8 cellular contexts compared by ENCODE assay signal in genomic region chr2:75646090-75646582, GRCh38. TPM values are rescaled to one million over a fixed set of nuclear protein-coding genes. Genes with fewer than 3 reads are reported as not detected.
DNase-seq lines count a peak whose midpoint lies in the region; ATAC-seq and TF ChIP-seq lines count a peak whose summit lies in the region.

No MANE protein-coding gene starts in this region.

- peak overlapping the region; percentile 91 for H3K4me3 Mint-ChIP-seq in Calu3 (ENCODE audit: low read depth, unreplicated experiment)
- H3K4me3 Mint-ChIP-seq in activated naive CD8-positive, alpha-beta T cell treated with anti-CD3 and anti-CD28 coated beads, Interleukin-2, amount 50 U/mL, for 24 hours, result peak overlapping the region; percentile 93

- peak overlapping the region; percentile 72 for H3K27ac Mint-ChIP-seq in Calu3 (ENCODE audit: unreplicated experiment)
- H3K27ac Mint-ChIP-seq in activated naive CD8-positive, alpha-beta T cell treated with anti-CD3 and anti-CD28 coated beads, Interleukin-2, amount 50 U/mL, for 24 hours, result peak overlapping the region; percentile 90

- peak overlapping the region; percentile 69 to 86 for H3K4me3 ChIP-seq in left lung
- peak overlapping the region; percentile 70 to 96 (median 80) for H3K4me3 ChIP-seq in upper lobe of left lung

- POLR2A ChIA-PET in HEK293T (lab: Yijun Ruan, JAX), result interaction anchor here (0.7 to 2.0 kb wide), 5 partner anchors 9 to 1204 kb away, joined by 3 to 13 read pairs (median 4); partner anchors contain the start of gene GCFC2

- ATAC-seq in activated naive CD8-positive, alpha-beta T cell treated with anti-CD3 and anti-CD28 coated beads, Interleukin-2, amount 50 U/mL, for 24 hours, result no peak
- no peak for ATAC-seq in left lung
- no peak for ATAC-seq in upper lobe of left lung (ENCODE audit: low FRiP score in 2 of 2)
- ATAC-seq in HG02642 (IDR thresholded peaks at IDR 0.05; ENCODE audit: poor library complexity, unreplicated experiment), result no peak

- no peak for DNase-seq in Calu3
- DNase-seq in HEK293T (ENCODE audit: extremely low spot score), result no peak
- no peak for DNase-seq in activated naive CD8-positive, alpha-beta T cell treated with anti-CD3 and anti-CD28 coated beads, Interleukin-2, amount 50 U/mL, for 24 hours
- no peak for DNase-seq in left lung
- DNase-seq in upper lobe of left lung, result no peak
- no peak for DNase-seq in A172 (ENCODE audit: low spot score)
- DNase-seq in GM13977 (ENCODE audit: low spot score), result no peak

- BruUV-seq in Calu3 (replicated peaks; lab: Mats Ljungman, UMichigan), result TSS peak; percentile 52

- H3K9me3 ChIP-seq in left lung, result no peaks in the 10 kb centered on the region
- H3K9me3 ChIP-seq in upper lobe of left lung, result no peaks in the 10 kb centered on the region

- H3K27me3 ChIP-seq in left lung (no peaks in the 10 kb centered on the region), upper lobe of left lung (no peaks in the 10 kb centered on the region)

- H3K27ac ChIP-seq in left lung (peak overlapping the region; percentile 55 to 83), upper lobe of left lung (peak overlapping the region; percentile 74 to 87 (median 83))

- in situ Hi-C loops in GM13977 (cut with MboI; ENCODE audit: low pct_unique_long_range_greater_than_20kb, low sequenced_read_pairs, unreplicated experiment), result no loop called here

- peaks cover 23% of the 10 kb centered on the region for H3K36me3 Mint-ChIP-seq in Calu3 (ENCODE audit: insufficient read depth, unreplicated experiment)
- peaks cover 20% of the 10 kb centered on the region for H3K36me3 Mint-ChIP-seq in activated naive CD8-positive, alpha-beta T cell treated with anti-CD3 and anti-CD28 coated beads, Interleukin-2, amount 50 U/mL, for 24 hours (ENCODE audit: low read depth)

- intact Hi-C loops in Calu3 (cut with micrococcal nuclease; ENCODE audit: unreplicated experiment), result loop anchor here (2.0 kb wide), 1 partner anchor 61 kb away; no protein-coding TSS in a partner anchor
- intact Hi-C loops in left lung (cut with DNase I), result no loop called here

- H3K4me1 ChIP-seq in left lung (peaks cover 8 to 25% of the 10 kb centered on the region in 2 donors), upper lobe of left lung (peaks cover 14 to 26% (median 18%) of the 10 kb centered on the region in 4 donors)

- no peak for TF ChIP-seq CTCF in Calu3 (IDR thresholded peaks at IDR 0.05; ENCODE audit: unreplicated experiment)
- TF ChIP-seq CTCF in left lung (IDR thresholded peaks at IDR 0.05), result no peak
- no peak for TF ChIP-seq CTCF in upper lobe of left lung (IDR thresholded peaks at IDR 0.05)
- no peak for TF ChIP-seq CTCF in GM13977 (IDR thresholded peaks at IDR 0.05; ENCODE audit: extremely low read depth, insufficient read depth, missing control alignments)

- CTCF ChIA-PET in Calu3 (lab: Charles Lee), result interaction anchor here (1.0 to 1.7 kb wide), 5 partner anchors 8 to 70 kb away, joined by 3 to 10 read pairs (median 4); no protein-coding TSS in a partner anchor
- CTCF ChIA-PET in HEK293T (lab: Yijun Ruan, JAX), result no interaction called here

- H3K4me1 Mint-ChIP-seq in Calu3 (ENCODE audit: low read depth, unreplicated experiment), result peaks cover 8% of the 10 kb centered on the region
- H3K4me1 Mint-ChIP-seq in activated naive CD8-positive, alpha-beta T cell treated with anti-CD3 and anti-CD28 coated beads, Interleukin-2, amount 50 U/mL, for 24 hours, result peaks cover 30% of the 10 kb centered on the region

- no peak for TF ChIP-seq EP300 in upper lobe of left lung (IDR thresholded peaks at IDR 0.05)

- WGBS in upper lobe of left lung, 2 donors, result 81 to 84% methylated on average over 9 of the region's 9 CpGs

- H3K9me3 Mint-ChIP-seq in Calu3 (ENCODE audit: low read depth, unreplicated experiment), result no peaks in the 10 kb centered on the region
- H3K9me3 Mint-ChIP-seq in activated naive CD8-positive, alpha-beta T cell treated with anti-CD3 and anti-CD28 coated beads, Interleukin-2, amount 50 U/mL, for 24 hours, result no peaks in the 10 kb centered on the region

- no peak for TF ChIP-seq POLR2A in upper lobe of left lung (IDR thresholded peaks at IDR 0.05)

- H3K36me3 ChIP-seq in left lung (peaks cover 0 to 22% of the 10 kb centered on the region in 2 donors), upper lobe of left lung (peaks cover 0 to 8% (median 4%) of the 10 kb centered on the region in 4 donors)

- H3K27me3 Mint-ChIP-seq in Calu3 (ENCODE audit: unreplicated experiment), result no peaks in the 10 kb centered on the region
- H3K27me3 Mint-ChIP-seq in activated naive CD8-positive, alpha-beta T cell treated with anti-CD3 and anti-CD28 coated beads, Interleukin-2, amount 50 U/mL, for 24 hours, result no peaks in the 10 kb centered on the region

TF ChIP-seq in HEK293T, 16 proteins besides CTCF, POLR2A, EP300 and RAD21:
- TF ChIP-seq FOXM1 (IDR thresholded peaks at IDR 0.05; ENCODE audit: borderline replicate concordance) (no peak), L3MBTL2 (conservative IDR thresholded peaks at IDR 0.05) (peak; percentile 77; the same call in 1 of the 2 replicates), PKNOX1 (IDR thresholded peaks at IDR 0.05) (0 out of 2 replicates have a peak, but pooled peaks have one; percentile 12)

RNA-seq across cellular contexts. Expression of gene MRPL19, which starts 0.4 kb away (rescaled TPM):
- total RNA-seq in Calu3 (2022) (51.0 and 53.3 TPM in 2 replicates), left lung (10 to 100 TPM; 45.9 to 48.3 TPM), upper lobe of left lung (10 to 100 TPM; 23.4 to 34.3 (median 30.7) TPM)
- 127 and 156 TPM in 2 replicates for total RNA-seq in A172 (2014; rRNA removed; shearing (Covaris generic))
